Comparison of ENCODE assay signal across 21 cellular contexts in genomic region chr7:103867874-103868273, GRCh38.
"Had no signal": no experiment of that assay in that cellular context is flagged by ENCODE, and none has a peak within 500 bp of the region (broad histone marks: within the 10 kb centered on the region; RNA-seq: fewer than 3 reads in every experiment).

No MANE protein-coding gene starts in this region.

- H3K4me1 ChIP-seq: breast epithelium had no signal

- DNase-seq: activated B cell treated with CpG ODN at 0.5 μM for 24 hours; activated CD4-positive, alpha-beta T cell treated with anti-CD3 and anti-CD28 coated beads for 1 hour; activated CD4-positive, alpha-beta T cell treated with anti-CD3 and anti-CD28 coated beads, Interleukin-2, amount 10 ng/mL, durations not matched to agents 24 days and 14 days; activated CD4-positive, alpha-beta T cell treated with anti-CD3 and anti-CD28 coated beads, Interleukin-2, amount 50 U/mL, for 48 hours; activated CD8-positive, alpha-beta memory T cell treated with anti-CD3 and anti-CD28 coated beads, Interleukin-2, amount 10 ng/mL, durations not matched to agents 7 days and 5 days; activated effector memory CD4-positive, alpha-beta T cell treated with Interleukin-2 at 50 U/mL for 16 hours; activated naive CD4-positive, alpha-beta T cell; activated T-cell treated with anti-CD3 and anti-CD28 coated beads, Interleukin-2, amount 50 U/mL, for 24 hours; aorta; Kasumi-1; NCI-H1436; NCI-H1694 treated with DMSO at 0.1 percent for 48 hours; NCI-H2029 treated with DMSO at 0.1 percent for 48 hours; NCI-H446 treated with DMSO at 0.1 percent for 48 hours; NCI-H524 treated with DMSO at 0.1 percent for 48 hours; SIG-M5; T-helper 17 cell; T-helper 9 cell had no signal

- H3K4me3 Mint-ChIP-seq: activated B cell treated with CpG ODN at 0.5 μM for 24 hours; activated CD4-positive, alpha-beta T cell treated with anti-CD3 and anti-CD28 coated beads, Interleukin-2, amount 10 ng/mL, durations not matched to agents 24 days and 14 days; activated CD8-positive, alpha-beta memory T cell treated with anti-CD3 and anti-CD28 coated beads, Interleukin-2, amount 10 ng/mL, durations not matched to agents 7 days and 5 days; activated naive CD4-positive, alpha-beta T cell treated with anti-CD3 and anti-CD28 coated beads, Interleukin-2, amount 50 U/mL, for 24 hours; activated T-cell treated with anti-CD3 and anti-CD28 coated beads, Interleukin-2, amount 50 U/mL, for 24 hours; activated T-helper 1 cell treated with anti-CD3 and anti-CD28 coated beads, Interleukin-12 subunit alpha, Interleukin-12 subunit beta, Interleukin-2, Interleukin-4 antibody, amounts not matched to agents 30 ng/mL and 10 ng/mL and 1 ng/mL, durations not matched to agents 14 hours and 24 hours and 36 hours; T-helper 17 cell had no signal

- H3K36me3 ChIP-seq: breast epithelium had no signal

- H3K4me1 Mint-ChIP-seq: activated B cell treated with CpG ODN at 0.5 μM for 24 hours; activated CD4-positive, alpha-beta T cell treated with anti-CD3 and anti-CD28 coated beads, Interleukin-2, amount 10 ng/mL, durations not matched to agents 24 days and 14 days; activated CD8-positive, alpha-beta memory T cell treated with anti-CD3 and anti-CD28 coated beads, Interleukin-2, amount 10 ng/mL, durations not matched to agents 7 days and 5 days; activated naive CD4-positive, alpha-beta T cell treated with anti-CD3 and anti-CD28 coated beads, Interleukin-2, amount 50 U/mL, for 24 hours; T-helper 17 cell had no signal

- H3K36me3 Mint-ChIP-seq: activated CD8-positive, alpha-beta memory T cell treated with anti-CD3 and anti-CD28 coated beads, Interleukin-2, amount 10 ng/mL, durations not matched to agents 7 days and 5 days; activated naive CD4-positive, alpha-beta T cell treated with anti-CD3 and anti-CD28 coated beads, Interleukin-2, amount 50 U/mL, for 24 hours had no signal

- H3K27ac Mint-ChIP-seq: activated B cell treated with CpG ODN at 0.5 μM for 24 hours; activated CD4-positive, alpha-beta T cell treated with anti-CD3 and anti-CD28 coated beads, Interleukin-2, amount 10 ng/mL, durations not matched to agents 24 days and 14 days; activated CD8-positive, alpha-beta memory T cell treated with anti-CD3 and anti-CD28 coated beads, Interleukin-2, amount 10 ng/mL, durations not matched to agents 7 days and 5 days; activated naive CD4-positive, alpha-beta T cell treated with anti-CD3 and anti-CD28 coated beads, Interleukin-2, amount 50 U/mL, for 24 hours; activated T-cell treated with anti-CD3 and anti-CD28 coated beads, Interleukin-2, amount 50 U/mL, for 24 hours; activated T-helper 1 cell treated with anti-CD3 and anti-CD28 coated beads, Interleukin-12 subunit alpha, Interleukin-12 subunit beta, Interleukin-2, Interleukin-4 antibody, amounts not matched to agents 30 ng/mL and 10 ng/mL and 1 ng/mL, durations not matched to agents 14 hours and 24 hours and 36 hours; T-helper 17 cell had no signal

- H3K27ac ChIP-seq: breast epithelium had no signal

- H3K4me3 ChIP-seq: breast epithelium had no signal

- H3K9me3 Mint-ChIP-seq: activated B cell treated with CpG ODN at 0.5 μM for 24 hours; activated CD4-positive, alpha-beta T cell treated with anti-CD3 and anti-CD28 coated beads, Interleukin-2, amount 10 ng/mL, durations not matched to agents 24 days and 14 days; activated naive CD4-positive, alpha-beta T cell treated with anti-CD3 and anti-CD28 coated beads, Interleukin-2, amount 50 U/mL, for 24 hours; activated T-cell treated with anti-CD3 and anti-CD28 coated beads, Interleukin-2, amount 50 U/mL, for 24 hours; activated T-helper 1 cell treated with anti-CD3 and anti-CD28 coated beads, Interleukin-12 subunit alpha, Interleukin-12 subunit beta, Interleukin-2, Interleukin-4 antibody, amounts not matched to agents 30 ng/mL and 10 ng/mL and 1 ng/mL, durations not matched to agents 14 hours and 24 hours and 36 hours had no signal

- H3K27me3 Mint-ChIP-seq: activated B cell treated with CpG ODN at 0.5 μM for 24 hours; activated CD4-positive, alpha-beta T cell treated with anti-CD3 and anti-CD28 coated beads, Interleukin-2, amount 10 ng/mL, durations not matched to agents 24 days and 14 days; activated CD8-positive, alpha-beta memory T cell treated with anti-CD3 and anti-CD28 coated beads, Interleukin-2, amount 10 ng/mL, durations not matched to agents 7 days and 5 days; activated naive CD4-positive, alpha-beta T cell treated with anti-CD3 and anti-CD28 coated beads, Interleukin-2, amount 50 U/mL, for 24 hours had no signal

- H3K27me3 ChIP-seq: breast epithelium had no signal

- ATAC-seq: activated CD8-positive, alpha-beta memory T cell treated with anti-CD3 and anti-CD28 coated beads, Interleukin-2, amount 10 ng/mL, durations not matched to agents 7 days and 5 days; T-helper 17 cell had no signal
